In genomic region chr15:40006003-40006402, GRCh38 we compare ENCODE assay signal across 34 cellular contexts. TPM values are rescaled to one million over a fixed set of nuclear protein-coding genes. Genes with fewer than 3 reads are reported as not detected.
DNase-seq lines count a peak whose midpoint lies in the region; ATAC-seq and TF ChIP-seq lines count a peak whose summit lies in the region.
"Had no signal": no experiment of that assay in that cellular context is flagged by ENCODE, and none has a peak within 500 bp of the region (broad histone marks: within the 10 kb centered on the region; RNA-seq: fewer than 3 reads in every experiment).

No MANE protein-coding gene starts in this region.

- dilution Hi-C loops in IMR-90 (cut with HindIII; ENCODE audit: low sequenced_read_pairs, unreplicated experiment): no loop called here

- H3K4me2 ChIP-seq in IMR-90 (ENCODE audit: low read depth, low read length) (no peak overlapping the region), mesenchymal stem cell (ENCODE audit: low read length, poor library complexity, severe bottlenecking) (no peak overlapping the region)

- DNase-seq in IMR-90 (peak; percentile 79), brain microvascular endothelial cell (no peak), mesenchymal stem cell (peak; percentile 57), GF-D8 (lab: John Stamatoyannopoulos, UW) (no peak), dermis blood vessel endothelial cell (no peak)
- DNase-seq: activated CD4-positive, alpha-beta T cell treated with anti-CD3 and anti-CD28 coated beads for 48 hours; activated CD8-positive, alpha-beta memory T cell treated with anti-CD3 and anti-CD28 coated beads for 24 hours; activated T-cell treated with anti-CD3 and anti-CD28 coated beads for 4 hours; aorta; central memory CD4-positive, alpha-beta T cell; DMS 273 treated with DMSO at 0.1 percent for 48 hours; dorsolateral prefrontal cortex; hypothalamus; left colon; mucosa of descending colon; NCI-H1092 treated with DMSO at 0.1 percent for 48 hours; NCI-H1694 treated with DMSO at 0.1 percent for 48 hours; NCI-H446 treated with DMSO at 0.1 percent for 48 hours; NCI-H82; pancreas; stimulated activated naive B cell treated with anti-CD40 and anti-IgM and Interleukin-4, amounts not matched to agents 10 μg/mL and 1 μg/mL and 100 μg/mL, for 72 hours; T-cell; WERI-Rb-1 had no signal

- no peak for TF ChIP-seq RAD21 in IMR-90 (IDR thresholded peaks at IDR 0.05; ENCODE audit: low read length)

- no peak overlapping the region for H2AK9ac ChIP-seq in IMR-90 (replicated peaks; ENCODE audit: low read depth, low read length, poor library complexity)

- H4K91ac ChIP-seq in IMR-90 (ENCODE audit: insufficient read depth, low read depth, low read length) (no peak overlapping the region), mesenchymal stem cell (ENCODE audit: low read length) (no peak overlapping the region)

- no peak overlapping the region for H3K23ac ChIP-seq in IMR-90 (ENCODE audit: low read depth, low read length)
- no peak overlapping the region for H3K23ac ChIP-seq in mesenchymal stem cell (ENCODE audit: low read length in 2 of 2)

- H3K27ac ChIP-seq in ACC112 (ENCODE audit: low read depth, low read length): peak overlapping the region; percentile 55
- no peak overlapping the region for H3K27ac ChIP-seq in IMR-90 (ENCODE audit: insufficient read depth, low read length)
- H3K27ac ChIP-seq in brain microvascular endothelial cell: peak overlapping the region; percentile 84
- H3K27ac ChIP-seq in mesenchymal stem cell (ENCODE audit: low read length, poor library complexity, severe bottlenecking): peak overlapping the region; percentile 43
- H3K27ac ChIP-seq: dorsolateral prefrontal cortex, esophagus muscularis mucosa, pancreas, RWPE1, skin epidermis, upper lobe of left lung, WERI-Rb-1 had no signal

- H2AK5ac ChIP-seq in IMR-90 (ENCODE audit: low read depth, low read length) (no peak overlapping the region), mesenchymal stem cell (ENCODE audit: low read length, severe bottlenecking) (no peak overlapping the region)

- no peaks in the 10 kb centered on the region for H3K79me2 ChIP-seq in ACC112 (ENCODE audit: control insufficient read depth, insufficient read depth, low read length, unreplicated experiment)

- H3K4me3 ChIP-seq in ACC112 (ENCODE audit: low read depth, low read length): no peak overlapping the region
- no peak overlapping the region for H3K4me3 ChIP-seq in IMR-90 (ENCODE audit: insufficient read depth, low read depth, low read length)
- no peak overlapping the region for H3K4me3 ChIP-seq in brain microvascular endothelial cell (ENCODE audit: low read depth, low read length)
- no peak overlapping the region for H3K4me3 ChIP-seq in mesenchymal stem cell (ENCODE audit: insufficient read depth in 1 of 2, low read depth in 1 of 2, low read length in 2 of 2)
- H3K4me3 ChIP-seq: dorsolateral prefrontal cortex, esophagus muscularis mucosa, mucosa of descending colon, pancreas, SJSA1, skin epidermis, upper lobe of left lung had no signal

- H3K14ac ChIP-seq in IMR-90 (replicated peaks; ENCODE audit: low read depth, low read length) (no peak overlapping the region), mesenchymal stem cell (ENCODE audit: low read length in 2 of 2) (no peak overlapping the region)

- no peak overlapping the region for H2BK15ac ChIP-seq in IMR-90 (ENCODE audit: low read depth, low read length)
- H2BK15ac ChIP-seq in mesenchymal stem cell (ENCODE audit: low read depth, poor library complexity, severe bottlenecking): no peak overlapping the region

- intact Hi-C loops in IMR-90 (cut with micrococcal nuclease): loop anchor here (10.0 kb wide), 1 partner anchor 221 kb away; the partner anchor contains the start of gene FSIP1

- H3K4me1 ChIP-seq in ACC112 (ENCODE audit: control insufficient read depth, insufficient read depth, low read length, unreplicated experiment): peaks cover 11% of the 10 kb centered on the region
- H3K4me1 ChIP-seq in IMR-90 (ENCODE audit: control insufficient read depth, insufficient read depth, low read length): peaks cover 19% of the 10 kb centered on the region
- H3K4me1 ChIP-seq in mesenchymal stem cell (ENCODE audit: control insufficient read depth, insufficient read depth, low read depth, low read length): no peaks in the 10 kb centered on the region
- H3K4me1 ChIP-seq: esophagus muscularis mucosa, upper lobe of left lung had no signal

- H2AFZ ChIP-seq in ACC112 (ENCODE audit: low read length, unreplicated experiment): no peak overlapping the region
- H2AFZ ChIP-seq in IMR-90 (replicated peaks; ENCODE audit: low read length, poor library complexity): no peak overlapping the region
- H2AFZ ChIP-seq in mesenchymal stem cell (ENCODE audit: low read depth, low read length): no peak overlapping the region

- no peaks in the 10 kb centered on the region for H3K9me3 ChIP-seq in IMR-90 (ENCODE audit: control insufficient read depth, insufficient read depth, low read length)
- no peaks in the 10 kb centered on the region for H3K9me3 ChIP-seq in mesenchymal stem cell (ENCODE audit: control insufficient read depth, low read length)
- H3K9me3 ChIP-seq: esophagus muscularis mucosa, mucosa of descending colon, pancreas, SJSA1, upper lobe of left lung had no signal

- TF ChIP-seq POLR2A in IMR-90 (IDR thresholded peaks at IDR 0.05; ENCODE audit: low read depth, low read length): no peak

- no peak overlapping the region; the same call in 1 of the 2 replicates for H3K4ac ChIP-seq in IMR-90 (ENCODE audit: low read depth, low read length)
- H3K4ac ChIP-seq in mesenchymal stem cell (ENCODE audit: low read depth in 1 of 2, low read length in 2 of 2): no peak overlapping the region

- H3K79me1 ChIP-seq in IMR-90 (ENCODE audit: low read depth in 1 of 2, low read length in 2 of 2): peaks cover 11 to 41% of the 10 kb centered on the region in 2 experiments
- H3K79me1 ChIP-seq in mesenchymal stem cell (replicated peaks; ENCODE audit: low read length, poor library complexity, severe bottlenecking): peaks cover 10% of the 10 kb centered on the region

- H3K9ac ChIP-seq in IMR-90 (ENCODE audit: low read depth, low read length): no peak overlapping the region
- H3K9ac ChIP-seq in mesenchymal stem cell (ENCODE audit: low read length): no peak overlapping the region

- no peak overlapping the region for H2BK12ac ChIP-seq in mesenchymal stem cell (ENCODE audit: low read length in 2 of 2)

- BruUV-seq in IMR-90 (replicated peaks; lab: Mats Ljungman, UMichigan): no TSS peak

- H3K56ac ChIP-seq in IMR-90 (ENCODE audit: extremely low read depth, insufficient read depth, low read length): no peak overlapping the region

- H4K8ac ChIP-seq in IMR-90 (ENCODE audit: low read depth in 2 of 2, low read length in 2 of 2) (0 out of 4 replicates have a peak overlapping the region, but pooled peaks of 1 of the 2 experiments have one; percentile 45), mesenchymal stem cell (ENCODE audit: low read length) (no peak overlapping the region)

- no peak for TF ChIP-seq CTCF in IMR-90 (conservative IDR thresholded peaks at IDR 0.05; ENCODE audit: low read depth, low read length)
- TF ChIP-seq CTCF in brain microvascular endothelial cell (IDR thresholded peaks at IDR 0.05; ENCODE audit: low read depth, low read length, missing control alignments): no peak

- peaks cover 37% of the 10 kb centered on the region for H3K9me1 ChIP-seq in IMR-90 (ENCODE audit: insufficient read depth, low read length)

- H2BK5ac ChIP-seq in IMR-90 (ENCODE audit: low read depth, low read length, poor library complexity, severe bottlenecking) (peak overlapping the region; percentile 92), mesenchymal stem cell (ENCODE audit: low read depth, low read length, poor library complexity, severe bottlenecking) (no peak overlapping the region)

- 0 out of 2 replicates have a peak overlapping the region, but pooled peaks have one; percentile 41 for H2BK20ac ChIP-seq in IMR-90 (ENCODE audit: low read depth, low read length)

- H3K27me3 ChIP-seq in ACC112 (ENCODE audit: insufficient read depth, low read length) (no peaks in the 10 kb centered on the region), IMR-90 (ENCODE audit: control insufficient read depth, insufficient read depth, low read length) (no peaks in the 10 kb centered on the region), brain microvascular endothelial cell (replicated peaks) (no peaks in the 10 kb centered on the region), mesenchymal stem cell (ENCODE audit: control insufficient read depth in 1 of 2, insufficient read depth in 1 of 2, low read length in 2 of 2) (no peaks in the 10 kb centered on the region)
- H3K27me3 ChIP-seq: dorsolateral prefrontal cortex, esophagus muscularis mucosa, pancreas, SJSA1, upper lobe of left lung had no signal

- WGBS in IMR-90 (ENCODE audit: extremely low coverage in 2 of 2, insufficient read length in 1 of 2), 2 experiments: no CpG with 5 or more reads among the region's 3 CpGs
- WGBS in mesenchymal stem cell: 64% methylated on average over 2 of the region's 3 CpGs

- POLR2A ChIA-PET in IMR-90 (lab: Charles Lee; ENCODE audit: unreplicated experiment): no interaction called here

- no peaks in the 10 kb centered on the region; the same call in 1 of the 2 replicates for H4K20me1 ChIP-seq in IMR-90 (ENCODE audit: insufficient read depth, low read length)

- CTCF ChIA-PET in IMR-90 (lab: Yijun Ruan, JAX): interaction anchor here (0.6 kb wide), 1 partner anchor 43 kb away, joined by 3 read pairs; no protein-coding TSS in a partner anchor

- in situ Hi-C loops in IMR-90 (cut with MboI; ENCODE audit: low sequenced_read_pairs): no loop called here
- in situ Hi-C loops in brain microvascular endothelial cell (cut with HindIII; ENCODE audit: low pct_ligation_motif_present, low sequenced_read_pairs): no loop called here

- H3K18ac ChIP-seq in IMR-90 (ENCODE audit: low read depth, low read length): peak overlapping the region; percentile 44; the same call in 1 of the 2 replicates
- no peak overlapping the region for H3K18ac ChIP-seq in mesenchymal stem cell (ENCODE audit: low read depth in 1 of 2, low read length in 2 of 2)

- ATAC-seq in IMR-90 (ENCODE audit: low read depth): peak; percentile 31
- no peak for ATAC-seq in GM21390 (IDR thresholded peaks at IDR 0.05; ENCODE audit: unreplicated experiment)
- no peak for ATAC-seq in GM19328 (IDR thresholded peaks at IDR 0.05; ENCODE audit: unreplicated experiment)
- ATAC-seq: activated naive CD4-positive, alpha-beta T cell treated with anti-CD3 and anti-CD28 coated beads, Interleukin-2, amount 50 U/mL, for 72 hours; HCT116; left colon; mucosa of descending colon; natural killer cell treated with Interleukin-12 subunit alpha and Interleukin-12 subunit beta and Interleukin-15 and Interleukin-18, amount 100 ng/mL, for 72 hours; pancreas; stimulated activated naive B cell treated with anti-CD40 and anti-IgM and Interleukin-4, amounts not matched to agents 10 μg/mL and 1 μg/mL and 100 μg/mL, for 72 hours; T-cell had no signal

- H2BK120ac ChIP-seq in IMR-90 (ENCODE audit: low read depth, low read length) (no peak overlapping the region), mesenchymal stem cell (ENCODE audit: low read depth, low read length) (no peak overlapping the region)

- no peak overlapping the region for H4K5ac ChIP-seq in IMR-90 (ENCODE audit: low read depth, low read length)

- peaks cover 55% of the 10 kb centered on the region for H3K36me3 ChIP-seq in ACC112 (ENCODE audit: insufficient read depth, low read length)
- H3K36me3 ChIP-seq in IMR-90 (ENCODE audit: control insufficient read depth, insufficient read depth, low read length): peaks cover 41% of the 10 kb centered on the region
- H3K36me3 ChIP-seq in brain microvascular endothelial cell (replicated peaks): peaks cover 71% of the 10 kb centered on the region
- H3K36me3 ChIP-seq in mesenchymal stem cell (ENCODE audit: control insufficient read depth in 1 of 2, insufficient read depth in 2 of 2, low read depth in 1 of 2, low read length in 2 of 2): peaks cover 32 to 100% of the 10 kb centered on the region in 2 experiments

RNA-seq across cellular contexts. Expression of gene SRP14, which starts 33.0 kb away (rescaled TPM):
- total RNA-seq in IMR-90 (2012; rRNA removed) (106 and 205 TPM in 2 replicates), dermis blood vessel endothelial cell (236 and 391 TPM in 2 replicates)
- polyA plus RNA-seq in IMR-90 (2012; rRNA removed): 295 and 296 TPM in 2 replicates
- 198 and 487 TPM in 2 replicates for polyA plus RNA-seq in IMR-90 (2012; cell fraction: cytosol; rRNA removed)
- 41.4 and 203 TPM in 2 replicates for polyA plus RNA-seq in IMR-90 (2012; cell fraction: nucleus; rRNA removed; ENCODE audit: low replicate concordance)
- polyA plus RNA-seq in mesenchymal stem cell (2013, experiment 1 of 2): 684 TPM
- polyA plus RNA-seq in mesenchymal stem cell (2013, experiment 2 of 2): 720 TPM

Comparison
In these comparisons a context has a peak if more than half of its experiments do, and no peak if none do; other contexts are left out.
1. DNase-seq: peak in IMR-90 (single experiment) and mesenchymal stem cell (single experiment); none in brain microvascular endothelial cell (single experiment), GF-D8 (single experiment) and dermis blood vessel endothelial cell (single experiment).